ENCODE assay signal across 8 cellular contexts in genomic region chr15:41603941-41604660, GRCh38. TPM values are rescaled to one million over a fixed set of nuclear protein-coding genes. Genes with fewer than 3 reads are reported as not detected.
DNase-seq lines count a peak whose midpoint lies in the region; ATAC-seq, FAIRE-seq and TF ChIP-seq lines count a peak whose summit lies in the region.

No MANE protein-coding gene starts in this region.

- H3K4me1 ChIP-seq in Loucy (ENCODE audit: insufficient read depth, low read length, poor library complexity, severe bottlenecking) (peaks cover 7% of the 10 kb centered on the region), left ventricle myocardium inferior (peaks cover 9% of the 10 kb centered on the region)

- peak; percentile 90 for TF ChIP-seq CTCF in Loucy (conservative IDR thresholded peaks at IDR 0.05; ENCODE audit: low read length)
- TF ChIP-seq CTCF in left ventricle myocardium inferior (IDR thresholded peaks at IDR 0.05; ENCODE audit: borderline replicate concordance), result peak; percentile 80

- H3K79me2 ChIP-seq in Loucy (ENCODE audit: insufficient read depth, low read length), result no peaks in the 10 kb centered on the region

- H3K9me3 ChIP-seq in Loucy (ENCODE audit: insufficient read depth, low read depth, low read length) (no peaks in the 10 kb centered on the region), left ventricle myocardium inferior (replicated peaks) (no peaks in the 10 kb centered on the region)

- no peaks in the 10 kb centered on the region for H4K20me1 ChIP-seq in Loucy (ENCODE audit: insufficient read depth, low read length, poor library complexity, severe bottlenecking)

- no peaks in the 10 kb centered on the region for H3F3A ChIP-seq in Loucy (ENCODE audit: low read depth)

- peak; percentile 31 for DNase-seq in T follicular helper cell (ENCODE audit: low read depth)
- DNase-seq in amniotic stem cell (lab: John Stamatoyannopoulos, UW), result peak; percentile 35
- peak; percentile 46 for DNase-seq in left ventricle myocardium inferior
- DNase-seq in putamen (ENCODE audit: low spot score), result peak; percentile 74

- peak overlapping the region; percentile 76 for H2AFZ ChIP-seq in Loucy (ENCODE audit: low read length)

- FAIRE-seq in G401.6 (lab: Jason Lieb, UNC), result peak; percentile 61

- H3K36me3 ChIP-seq in Loucy (ENCODE audit: insufficient read depth, low read length), result no peaks in the 10 kb centered on the region
- H3K36me3 ChIP-seq in left ventricle myocardium inferior, result no peaks in the 10 kb centered on the region

- H3K4me3 ChIP-seq in Loucy (ENCODE audit: low read length, poor library complexity, severe bottlenecking) (peak overlapping the region; percentile 52), left ventricle myocardium inferior (peak overlapping the region; percentile 49)

- no peak overlapping the region for H3K27ac ChIP-seq in left ventricle myocardium inferior (replicated peaks)

- H3K27me3 ChIP-seq in Loucy (ENCODE audit: insufficient read depth, low read length, poor library complexity, severe bottlenecking), result no peaks in the 10 kb centered on the region
- H3K27me3 ChIP-seq in left ventricle myocardium inferior (ENCODE audit: low read depth), result no peaks in the 10 kb centered on the region

- H3K9me2 ChIP-seq in Loucy (replicated peaks; ENCODE audit: low read depth, low read length), result no peaks in the 10 kb centered on the region

- H3K9ac ChIP-seq in Loucy (ENCODE audit: low read depth, low read length, poor library complexity, severe bottlenecking), result peak overlapping the region; percentile 29

- intact Hi-C loops in left ventricle myocardium inferior (cut with micrococcal nuclease), result no loop called here

- peak overlapping the region; percentile 71 for H3K4me2 ChIP-seq in Loucy (ENCODE audit: low read depth, low read length, poor library complexity, severe bottlenecking)

- ATAC-seq in GM18873 (IDR thresholded peaks at IDR 0.05; ENCODE audit: low FRiP score, unreplicated experiment) (no peak), HG02642 (IDR thresholded peaks at IDR 0.05; ENCODE audit: poor library complexity, unreplicated experiment) (no peak)

RNA-seq across cellular contexts. Expression of gene TYRO3, which starts 45.1 kb away (rescaled TPM):
- total RNA-seq in left ventricle myocardium inferior, result 3.3 TPM

RNA-seq across cellular contexts. Expression of gene MGA, which starts 56.1 kb away (rescaled TPM):
- 29.6 TPM for total RNA-seq in left ventricle myocardium inferior
